ENCODE assay signal across 10 cellular contexts in genomic region chr1:12244078-12244477, GRCh38. TPM values are rescaled to one million over a fixed set of nuclear protein-coding genes. Genes with fewer than 3 reads are reported as not detected.
DNase-seq lines count a peak whose midpoint lies in the region; TF ChIP-seq lines count a peak whose summit lies in the region.
"Had no signal": no experiment of that assay in that cellular context is flagged by ENCODE, and none has a peak within 500 bp of the region (broad histone marks: within the 10 kb centered on the region; RNA-seq: fewer than 3 reads in every experiment).

No MANE protein-coding gene starts in this region.

- H3K79me2 ChIP-seq in neural progenitor cell (ENCODE audit: low read depth), result no peaks in the 10 kb centered on the region

- H3K9me3 ChIP-seq in breast epithelium (no peaks in the 10 kb centered on the region), neural progenitor cell (ENCODE audit: low read depth) (no peaks in the 10 kb centered on the region)

- in situ Hi-C loops in KBM-7 (cut with MboI; ENCODE audit: low pct_unique_long_range_greater_than_20kb, low sequenced_read_pairs), result no loop called here

- TF ChIP-seq POLR2A in breast epithelium (IDR thresholded peaks at IDR 0.05), result no peak

- H3K36me3 ChIP-seq in breast epithelium, result peaks cover 5% of the 10 kb centered on the region
- peaks cover 9% of the 10 kb centered on the region for H3K36me3 ChIP-seq in neural progenitor cell

- H3K4me1 ChIP-seq in breast epithelium, result no peaks in the 10 kb centered on the region
- no peaks in the 10 kb centered on the region for H3K4me1 ChIP-seq in neural progenitor cell

- no peaks in the 10 kb centered on the region for H4K20me1 ChIP-seq in neural progenitor cell (ENCODE audit: low read depth)

- H3K9me3 Mint-ChIP-seq in neural progenitor cell, result no peaks in the 10 kb centered on the region
- H3K9me3 Mint-ChIP-seq: CD4-positive, CD25-positive, alpha-beta regulatory T cell had no signal

- no peak overlapping the region for H3K27ac Mint-ChIP-seq in neural progenitor cell

- H3K27me3 Mint-ChIP-seq in neural progenitor cell (ENCODE audit: insufficient read depth, low read depth), result no peaks in the 10 kb centered on the region
- H3K27me3 Mint-ChIP-seq: CD4-positive, CD25-positive, alpha-beta regulatory T cell had no signal

- no peak overlapping the region for H2AFZ ChIP-seq in neural progenitor cell (replicated peaks)

- H3K4me3 ChIP-seq in breast epithelium (no peak overlapping the region), neural progenitor cell (no peak overlapping the region)

- intact Hi-C loops in breast epithelium (cut with DNase I; ENCODE audit: low total_unique reads), result no loop called here

- H3K27me3 ChIP-seq in breast epithelium (no peaks in the 10 kb centered on the region), neural progenitor cell (no peaks in the 10 kb centered on the region)

- H3K4me3 Mint-ChIP-seq in neural progenitor cell, result no peak overlapping the region
- H3K4me3 Mint-ChIP-seq: CD4-positive, CD25-positive, alpha-beta regulatory T cell had no signal

- peaks cover under 1% of the 10 kb centered on the region for H3K4me1 Mint-ChIP-seq in neural progenitor cell

- H3K9ac ChIP-seq in neural progenitor cell, result no peak overlapping the region

- DNase-seq in NCI-H510A treated with DMSO at 0.1 percent for 48 hours (lab: John Stamatoyannopoulos, UW) (peak; percentile 23), NCI-H510A (lab: John Stamatoyannopoulos, UW) (no peak), KBM-7 (peak; percentile 49), breast epithelium (ENCODE audit: low spot score in 2 of 2) (no peak), neural progenitor cell (ENCODE audit: low spot score) (peak; percentile 38), NCI-H1694 (lab: John Stamatoyannopoulos, UW) (no peak), ecto neural progenitor cell (ENCODE audit: low spot score) (no peak), NCI-H526 (lab: John Stamatoyannopoulos, UW) (no peak)
- DNase-seq: NCI-H187 treated with DMSO at 0.1 percent for 48 hours had no signal

- peak in 1 of 3 donors; percentile 13 for TF ChIP-seq CTCF in breast epithelium (IDR thresholded peaks at IDR 0.05)
- peak; percentile 66 for TF ChIP-seq CTCF in neural progenitor cell (IDR thresholded peaks at IDR 0.05)

- H3K27ac ChIP-seq in breast epithelium (peak overlapping the region; percentile 45 to 73), neural progenitor cell (no peak overlapping the region)

- H3F3A ChIP-seq in neural progenitor cell (ENCODE audit: low read depth), result no peaks in the 10 kb centered on the region

- peaks cover 9% of the 10 kb centered on the region for H3K36me3 Mint-ChIP-seq in neural progenitor cell

- no peak overlapping the region for H3K4me2 ChIP-seq in neural progenitor cell

RNA-seq across cellular contexts. Expression of gene VPS13D, which starts 14.2 kb away (rescaled TPM):
- total RNA-seq in breast epithelium (100 to 1,000 TPM in 1 of 3 donors, 10 to 100 TPM in 2; 73.9 to 115 (median 96.4) TPM), neural progenitor cell (ENCODE audit: low replicate concordance) (15.1 and 16.4 TPM in 2 replicates)

Comparison
In these comparisons a context has a peak if more than half of its experiments do, and no peak if none do; other contexts are left out.
1. DNase-seq: peak in NCI-H510A treated with DMSO at 0.1 percent for 48 hours (single experiment), KBM-7 (single experiment) and neural progenitor cell (single experiment); none in NCI-H510A (single experiment), breast epithelium (0 of 2), NCI-H1694 (single experiment), ecto neural progenitor cell (single experiment) and NCI-H526 (0 of 2).